25 cellular contexts compared by ENCODE assay signal in the genomic region with DNA sequence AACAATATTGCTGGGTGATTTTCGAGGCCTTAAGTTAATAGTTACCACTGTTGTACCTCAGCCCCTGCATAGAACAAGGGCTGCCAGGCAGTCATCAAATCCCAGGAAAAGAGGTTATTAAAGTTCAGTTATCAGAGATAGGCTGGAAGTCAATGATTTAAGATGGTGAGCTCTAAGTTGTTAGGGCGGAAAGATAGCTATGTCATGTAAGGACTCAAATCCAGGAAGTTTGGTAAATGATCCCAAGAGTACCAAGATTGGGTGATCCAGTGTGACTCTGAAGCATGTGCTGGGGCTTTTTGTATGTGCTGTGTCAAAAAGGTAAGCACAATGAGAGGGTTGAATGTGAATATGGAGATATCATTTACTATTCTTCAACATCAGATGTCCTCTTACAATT.
"Had no signal": no experiment of that assay in that cellular context is flagged by ENCODE, and none has a peak within 500 bp of the region (broad histone marks: within the 10 kb centered on the region; RNA-seq: fewer than 3 reads in every experiment).

No MANE protein-coding gene starts in this region.

- H3K27ac ChIP-seq: heart right ventricle, hepatocyte, left lung, lower lobe of right lung, parathyroid adenoma, psoas muscle, skin epidermis, suprapubic skin, thoracic aorta, tibial artery, upper lobe of right lung had no signal

- H3K79me2 ChIP-seq: hepatocyte, parathyroid adenoma had no signal

- DNase-seq: heart right ventricle; left cardiac atrium; left lung; lower lobe of right lung; mammary epithelial cell; mesendoderm; naive B cell; natural killer cell; psoas muscle; retina; right cardiac atrium; stimulated activated CD4-positive, alpha-beta T cell treated with anti-CD3 and anti-CD28 coated beads, Interleukin-4, amount 100 ng/mL, for 24 hours; stimulated activated naive CD4-positive, alpha-beta T cell; tibial artery; trophoblast cell; upper lobe of right lung had no signal

- H3K27me3 Mint-ChIP-seq: naive B cell; stimulated activated naive CD8-positive, alpha-beta T cell treated with anti-CD3 and anti-CD28 coated beads, Interleukin-15, Interleukin-2, amounts not matched to agents 100 ng/mL and 50 ng/mL, for 24 hours had no signal

- H3K4me1 Mint-ChIP-seq: naive B cell; natural killer cell; stimulated activated effector memory CD8-positive, alpha-beta T cell treated with anti-CD3 and anti-CD28 coated beads, Interleukin-12 subunit alpha, Interleukin-12 subunit beta, amount 100 ng/mL, for 72 hours had no signal

- H3K4me1 ChIP-seq: heart right ventricle, lower lobe of right lung, parathyroid adenoma, psoas muscle, suprapubic skin, upper lobe of right lung had no signal

- H3K4me2 ChIP-seq: hepatocyte had no signal

- H3K27me3 ChIP-seq: heart right ventricle, hepatocyte, left lung, suprapubic skin, tibial artery, upper lobe of right lung had no signal

- H3K36me3 ChIP-seq: heart right ventricle, left lung, lower lobe of right lung, suprapubic skin, thoracic aorta, tibial artery, upper lobe of right lung had no signal

- H3K36me3 Mint-ChIP-seq: mesothelial cell of epicardium; naive B cell; natural killer cell; stimulated activated effector memory CD8-positive, alpha-beta T cell treated with anti-CD3 and anti-CD28 coated beads, Interleukin-12 subunit alpha, Interleukin-12 subunit beta, amount 100 ng/mL, for 72 hours had no signal

- H2AFZ ChIP-seq: hepatocyte, parathyroid adenoma had no signal

- H3K9me3 ChIP-seq: heart right ventricle, left lung, lower lobe of right lung, psoas muscle, suprapubic skin, thoracic aorta, tibial artery, upper lobe of right lung had no signal

- H3K4me3 Mint-ChIP-seq: mesothelial cell of epicardium; naive B cell; natural killer cell; stimulated activated effector memory CD8-positive, alpha-beta T cell treated with anti-CD3 and anti-CD28 coated beads, Interleukin-12 subunit alpha, Interleukin-12 subunit beta, amount 100 ng/mL, for 72 hours; stimulated activated naive CD8-positive, alpha-beta T cell treated with anti-CD3 and anti-CD28 coated beads, Interleukin-15, Interleukin-2, amounts not matched to agents 100 ng/mL and 50 ng/mL, for 24 hours had no signal

- ATAC-seq: heart right ventricle; left cardiac atrium; left lung; lower lobe of right lung; natural killer cell; psoas muscle; right cardiac atrium; sciatic nerve; stimulated activated effector memory CD8-positive, alpha-beta T cell treated with anti-CD3 and anti-CD28 coated beads, Interleukin-12 subunit alpha, Interleukin-12 subunit beta, amount 100 ng/mL, for 72 hours; upper lobe of right lung had no signal

- H3K4me3 ChIP-seq: heart right ventricle, hepatocyte, left lung, lower lobe of right lung, psoas muscle, skin epidermis, suprapubic skin, thoracic aorta, tibial artery, upper lobe of right lung had no signal

- H3K27ac Mint-ChIP-seq: mesothelial cell of epicardium; naive B cell; natural killer cell; stimulated activated effector memory CD8-positive, alpha-beta T cell treated with anti-CD3 and anti-CD28 coated beads, Interleukin-12 subunit alpha, Interleukin-12 subunit beta, amount 100 ng/mL, for 72 hours; stimulated activated naive CD8-positive, alpha-beta T cell treated with anti-CD3 and anti-CD28 coated beads, Interleukin-15, Interleukin-2, amounts not matched to agents 100 ng/mL and 50 ng/mL, for 24 hours had no signal
